ENCODE assay signal across 8 cellular contexts in the genomic region with DNA sequence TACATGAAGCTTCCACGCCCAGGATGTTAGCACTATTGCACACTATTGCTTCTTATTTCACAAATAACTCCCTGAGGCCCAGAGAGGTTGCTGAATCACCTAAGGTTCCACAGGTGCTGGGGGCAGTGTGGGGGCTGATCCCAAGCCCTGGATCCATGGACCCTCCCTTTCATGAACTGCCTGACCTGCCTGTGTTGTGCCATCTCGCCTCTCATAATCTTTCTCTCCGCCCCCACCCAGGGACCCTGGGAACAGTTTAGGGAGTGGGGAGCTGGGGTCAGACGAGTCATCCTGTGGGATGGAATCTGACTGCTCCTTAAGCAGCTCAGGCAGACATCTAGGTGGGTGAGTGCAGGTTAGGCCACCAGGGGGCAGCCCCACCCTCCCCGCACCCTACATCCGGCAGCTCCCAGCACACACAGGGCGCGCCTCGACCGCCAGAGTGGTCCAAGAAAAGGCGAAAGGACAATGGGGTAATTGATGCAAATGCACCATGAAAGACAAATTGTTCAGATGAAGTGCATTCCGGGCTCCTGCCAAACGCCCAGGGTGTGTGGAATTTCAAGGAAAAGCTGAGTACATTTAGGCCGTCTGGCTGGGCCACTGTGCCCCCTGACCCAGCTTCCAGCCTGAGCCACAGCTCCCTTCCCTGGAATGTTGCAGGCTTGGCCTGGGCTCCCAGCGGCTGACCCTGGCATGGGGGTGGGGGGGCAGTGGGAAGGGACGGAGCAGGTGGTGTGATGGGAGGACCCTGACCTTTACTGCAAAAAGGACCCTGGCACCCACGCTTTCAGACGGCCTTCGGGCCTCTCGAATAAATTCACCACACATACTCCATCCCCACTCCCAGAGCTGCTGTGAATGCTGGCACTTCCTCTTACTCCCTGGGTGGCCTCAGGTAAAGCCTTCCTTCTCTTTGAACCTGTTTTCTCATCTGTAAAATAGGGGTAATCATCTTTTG. TPM values are rescaled to one million over a fixed set of nuclear protein-coding genes. Genes with fewer than 3 reads are reported as not detected.
DNase-seq lines count a peak whose midpoint lies in the region; ATAC-seq and FAIRE-seq lines count a peak whose summit lies in the region.

No MANE protein-coding gene starts in this region.

- H3K4me1 Mint-ChIP-seq in activated naive CD4-positive, alpha-beta T cell treated with anti-CD3 and anti-CD28 coated beads for 36 hours (ENCODE audit: low read depth) = peaks cover 6% of the 10 kb centered on the region

- FAIRE-seq in RCC 7860 (lab: Jason Lieb, UNC) (no peak), urothelium cell line (lab: Jason Lieb, UNC) (no peak)

- H3K4me1 ChIP-seq in trophoblast cell (ENCODE audit: control insufficient read depth in 1 of 2, insufficient read depth in 2 of 2, low read length in 2 of 2) = peaks cover 12 to 21% of the 10 kb centered on the region in 2 experiments

- CTCF ChIA-PET in activated naive CD4-positive, alpha-beta T cell treated with anti-CD3 and anti-CD28 coated beads for 36 hours (lab: Charles Lee) = interaction anchor here (0.6 to 7.8 kb wide), 17 partner anchors 11 to 260 kb away, joined by 3 to 121 read pairs (median 5); a partner anchor contains a TSS

- peak overlapping the region; percentile 19 for H2BK12ac ChIP-seq in trophoblast cell (ENCODE audit: low read length)

- peaks cover 24% of the 10 kb centered on the region for H3K27me3 Mint-ChIP-seq in activated naive CD4-positive, alpha-beta T cell treated with anti-CD3 and anti-CD28 coated beads for 36 hours (ENCODE audit: low read depth)

- no CpG with 5 or more reads among the region's 20 CpGs for WGBS in trophoblast cell (ENCODE audit: extremely low coverage, insufficient coverage, insufficient read length)

- H3K4me3 Mint-ChIP-seq in activated naive CD4-positive, alpha-beta T cell treated with anti-CD3 and anti-CD28 coated beads for 36 hours = no peak overlapping the region

- no peak overlapping the region for H2AK5ac ChIP-seq in trophoblast cell (ENCODE audit: low read length)

- no peak overlapping the region for H2BK5ac ChIP-seq in trophoblast cell (ENCODE audit: low read depth, low read length, poor library complexity)

- ATAC-seq in HG03565 (IDR thresholded peaks at IDR 0.05; ENCODE audit: unreplicated experiment) (peak; percentile 75), Right ventricle myocardium inferior (peak; percentile 91)

- no peaks in the 10 kb centered on the region for H3K9me3 Mint-ChIP-seq in activated naive CD4-positive, alpha-beta T cell treated with anti-CD3 and anti-CD28 coated beads for 36 hours

- no peak overlapping the region for H3K9ac ChIP-seq in trophoblast cell (ENCODE audit: low read length)

- H3K27me3 ChIP-seq in trophoblast cell (ENCODE audit: insufficient read depth, low read length) = no peaks in the 10 kb centered on the region

- H3K18ac ChIP-seq in trophoblast cell (ENCODE audit: low read length) = no peak overlapping the region

- H3K9me3 ChIP-seq in trophoblast cell (ENCODE audit: insufficient read depth, low read depth, low read length) = no peaks in the 10 kb centered on the region

- H3K4ac ChIP-seq in trophoblast cell (ENCODE audit: low read depth, low read length) = no peak overlapping the region

- no peak overlapping the region for H3K27ac Mint-ChIP-seq in activated naive CD4-positive, alpha-beta T cell treated with anti-CD3 and anti-CD28 coated beads for 36 hours

- no peak overlapping the region for H3K4me3 ChIP-seq in trophoblast cell (ENCODE audit: low read depth, low read length)

- peak overlapping the region; percentile 5 for H2BK120ac ChIP-seq in trophoblast cell (ENCODE audit: insufficient read depth, low read length, poor library complexity)

- intact Hi-C loops in activated naive CD4-positive, alpha-beta T cell treated with anti-CD3 and anti-CD28 coated beads for 36 hours (cut with micrococcal nuclease) = loop anchor here (1.0 to 5.0 kb wide), 4 partner anchors 21 to 254 kb away; a partner anchor contains a TSS
- intact Hi-C loops in Right ventricle myocardium inferior (cut with DNase I) = loop anchor here (1.0 to 2.0 kb wide), 3 partner anchors 21 to 65 kb away; a partner anchor contains a TSS

- H3K14ac ChIP-seq in trophoblast cell (ENCODE audit: low read length) = no peak overlapping the region

- H3K79me2 ChIP-seq in trophoblast cell (ENCODE audit: control insufficient read depth, insufficient read depth, low read length, poor library complexity) = no peaks in the 10 kb centered on the region

- no peak overlapping the region for H3K23ac ChIP-seq in trophoblast cell (ENCODE audit: low read length)

- DNase-seq in AG08396 (ENCODE audit: low spot score) = peak; percentile 73
- DNase-seq in GM19238 (ENCODE audit: insufficient read length, low spot score) = peak; percentile 85
- DNase-seq in RCC 7860 (ENCODE audit: low spot score) = peak; percentile 60
- DNase-seq in activated naive CD4-positive, alpha-beta T cell treated with anti-CD3 and anti-CD28 coated beads for 36 hours = peak; percentile 81
- peak; percentile 86 for DNase-seq in Right ventricle myocardium inferior (ENCODE audit: missing footprints)
- peak; percentile 62 to 72 for DNase-seq in trophoblast cell
- DNase-seq in urothelium cell line (ENCODE audit: low spot score) = peak; percentile 86

- peak overlapping the region; percentile 35 for H3K4me2 ChIP-seq in trophoblast cell (ENCODE audit: low read length)

- H2AFZ ChIP-seq in trophoblast cell (ENCODE audit: insufficient read depth, low read length, poor library complexity) = peak overlapping the region; percentile 7

- H3K79me1 ChIP-seq in trophoblast cell (ENCODE audit: low read length) = peaks cover 8% of the 10 kb centered on the region

- H3K27ac ChIP-seq in trophoblast cell (ENCODE audit: low read depth, low read length) = no peak overlapping the region

- H4K91ac ChIP-seq in trophoblast cell (ENCODE audit: low read depth, low read length) = peak overlapping the region; percentile 3

- peak overlapping the region; percentile 5 for H4K8ac ChIP-seq in trophoblast cell (ENCODE audit: low read depth, low read length)

- H4K12ac ChIP-seq in trophoblast cell (ENCODE audit: low read depth, low read length) = no peak overlapping the region

- no peaks in the 10 kb centered on the region for H3K36me3 Mint-ChIP-seq in activated naive CD4-positive, alpha-beta T cell treated with anti-CD3 and anti-CD28 coated beads for 36 hours (ENCODE audit: low read depth)

- H3K36me3 ChIP-seq in trophoblast cell (ENCODE audit: control insufficient read depth in 1 of 2, insufficient read depth in 2 of 2, low read length in 2 of 2) = no peaks in the 10 kb centered on the region

RNA-seq across cellular contexts. Expression of a gene that starts 20.8 kb away (rescaled TPM):
- total RNA-seq in activated naive CD4-positive, alpha-beta T cell treated with anti-CD3 and anti-CD28 coated beads for 36 hours = 10 to 100 TPM; 19.5 TPM
- 24.3 TPM for total RNA-seq in Right ventricle myocardium inferior
- 49.4 and 51.1 TPM in 2 replicates for polyA plus RNA-seq in trophoblast cell (2013)

RNA-seq across cellular contexts. Expression of a gene that starts 26.7 kb away (rescaled TPM):
- total RNA-seq in activated naive CD4-positive, alpha-beta T cell treated with anti-CD3 and anti-CD28 coated beads for 36 hours = not detected
- total RNA-seq in Right ventricle myocardium inferior = 1.4 TPM
- 0.75 and 0.90 TPM in 2 replicates for polyA plus RNA-seq in trophoblast cell (2013)

RNA-seq across cellular contexts. Expression of a gene that starts 49.1 kb away (rescaled TPM):
- not detected for total RNA-seq in activated naive CD4-positive, alpha-beta T cell treated with anti-CD3 and anti-CD28 coated beads for 36 hours
- 2.4 TPM for total RNA-seq in Right ventricle myocardium inferior
- polyA plus RNA-seq in trophoblast cell (2013) = 28.6 and 30.4 TPM in 2 replicates

RNA-seq across cellular contexts. Expression of a gene that starts 58.7 kb away (rescaled TPM):
- 10 to 100 TPM; 35.7 to 36.6 TPM for total RNA-seq in activated naive CD4-positive, alpha-beta T cell treated with anti-CD3 and anti-CD28 coated beads for 36 hours
- total RNA-seq in Right ventricle myocardium inferior = 64.6 TPM
- 326 and 348 TPM in 2 replicates for polyA plus RNA-seq in trophoblast cell (2013)
